ENCODE assay signal across 10 cellular contexts in the genomic region with DNA sequence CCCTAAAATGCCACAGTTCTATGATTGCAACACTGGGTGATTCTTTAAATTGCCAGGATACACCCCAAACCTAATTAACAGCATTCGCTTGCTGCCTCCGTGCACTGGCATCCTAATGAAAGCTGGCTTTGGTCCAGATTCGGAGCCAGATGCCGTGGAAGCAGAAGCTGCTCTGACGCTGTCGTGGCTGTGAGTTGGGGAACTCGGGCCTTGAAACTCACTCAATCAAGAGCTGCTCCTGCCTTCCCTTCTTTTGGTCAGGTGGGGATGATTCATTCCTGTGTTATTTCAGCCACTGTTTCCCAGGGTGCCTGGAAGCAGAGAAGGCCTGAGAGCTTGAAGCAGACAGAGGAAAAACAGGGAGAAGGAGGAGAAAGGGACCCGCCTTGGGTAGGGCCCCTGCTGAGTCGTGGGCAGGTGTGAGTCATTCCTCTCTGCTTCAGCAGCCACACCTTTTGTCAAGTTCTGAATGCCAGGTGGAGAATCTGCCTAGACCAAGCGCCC. TPM values are rescaled to one million over a fixed set of nuclear protein-coding genes. Genes with fewer than 3 reads are reported as not detected.
DNase-seq lines count a peak whose midpoint lies in the region; ATAC-seq and TF ChIP-seq lines count a peak whose summit lies in the region.
"Had no signal": no experiment of that assay in that cellular context is flagged by ENCODE, and none has a peak within 500 bp of the region (broad histone marks: within the 10 kb centered on the region; RNA-seq: fewer than 3 reads in every experiment).

No MANE protein-coding gene starts in this region.

- H3K9me3 Mint-ChIP-seq in MCF 10A (ENCODE audit: unreplicated experiment): peaks cover 7% of the 10 kb centered on the region
- H3K9me3 Mint-ChIP-seq: activated B cell treated with CpG ODN at 0.5 μM for 24 hours had no signal

- intact Hi-C loops in MCF 10A (cut with micrococcal nuclease): loop anchor here (1.0 kb wide), 3 partner anchors 25 to 80 kb away; no protein-coding TSS in a partner anchor

- no peak for ATAC-seq in GM21576 (IDR thresholded peaks at IDR 0.05; ENCODE audit: unreplicated experiment)
- no peak for ATAC-seq in GM18858 (IDR thresholded peaks at IDR 0.05; ENCODE audit: unreplicated experiment)

- BruUV-seq in MCF 10A (replicated peaks; lab: Mats Ljungman, UMichigan): no TSS peak

- peaks cover 26% of the 10 kb centered on the region for H3K4me1 Mint-ChIP-seq in MCF 10A (ENCODE audit: insufficient read depth, unreplicated experiment)

- H3K36me3 Mint-ChIP-seq in MCF 10A (ENCODE audit: insufficient read depth, unreplicated experiment): peaks cover 13% of the 10 kb centered on the region
- H3K36me3 Mint-ChIP-seq: CD4-positive, CD25-positive, alpha-beta regulatory T cell had no signal

- POLR2A ChIA-PET in MCF 10A (lab: Yijun Ruan, JAX): interaction anchor here (0.6 to 17.5 kb wide), 37 partner anchors 10 to 453 kb away, joined by 3 to 872 read pairs (median 7); partner anchors contain the start of genes CAGE1, DSP, RIOK1 and SNRNP48

- DNase-seq in activated CD4-positive, alpha-beta T cell treated with anti-CD3 and anti-CD28 coated beads for 48 hours: peak; percentile 40
- no peak for DNase-seq in activated CD4-positive, alpha-beta T cell treated with anti-CD3 and anti-CD28 coated beads, Interleukin-2, amount 50 U/mL, for 4 hours
- peak; percentile 95 for DNase-seq in NCI-H2171 treated with DMSO at 0.1 percent for 48 hours (lab: John Stamatoyannopoulos, UW)
- DNase-seq in MCF 10A (ENCODE audit: unreplicated experiment): peak; percentile 99
- DNase-seq in medulla oblongata (ENCODE audit: extremely low spot score): peak; percentile 35
- DNase-seq in activated gamma-delta T cell (lab: John Stamatoyannopoulos, UW): no peak
- DNase-seq: activated B cell treated with CpG ODN at 0.5 μM for 24 hours; CD4-positive, CD25-positive, alpha-beta regulatory T cell had no signal

- peak overlapping the region; percentile 33 for H3K4me3 Mint-ChIP-seq in MCF 10A (ENCODE audit: unreplicated experiment)
- H3K4me3 Mint-ChIP-seq: activated B cell treated with CpG ODN at 0.5 μM for 24 hours; CD4-positive, CD25-positive, alpha-beta regulatory T cell had no signal

- no peak for TF ChIP-seq CTCF in MCF 10A (IDR thresholded peaks at IDR 0.05; ENCODE audit: unreplicated experiment)

- peak overlapping the region; percentile 95 for H3K27ac Mint-ChIP-seq in MCF 10A (ENCODE audit: low read depth, unreplicated experiment)
- H3K27ac Mint-ChIP-seq: activated B cell treated with CpG ODN at 0.5 μM for 24 hours; CD4-positive, CD25-positive, alpha-beta regulatory T cell had no signal

- no peaks in the 10 kb centered on the region for H3K27me3 Mint-ChIP-seq in MCF 10A (ENCODE audit: insufficient read depth, unreplicated experiment)

- CTCF ChIA-PET in MCF 10A (lab: Yijun Ruan, JAX): interaction anchor here (0.6 to 1.3 kb wide), 8 partner anchors 29 to 282 kb away, joined by 3 to 6 read pairs (median 4); no protein-coding TSS in a partner anchor

RNA-seq across cellular contexts. Expression of gene DSP, which starts 36.2 kb away (rescaled TPM):
- 163 and 227 TPM in 2 replicates for total RNA-seq in MCF 10A (2022)
- total RNA-seq: CD4-positive, CD25-positive, alpha-beta regulatory T cell had no signal

Comparison
In these comparisons a context has a peak if more than half of its experiments do, and no peak if none do; other contexts are left out.
1. DNase-seq: peak in activated CD4-positive, alpha-beta T cell treated with anti-CD3 and anti-CD28 coated beads for 48 hours (single experiment), NCI-H2171 treated with DMSO at 0.1 percent for 48 hours (single experiment), MCF 10A (single experiment) and medulla oblongata (single experiment); none in activated CD4-positive, alpha-beta T cell treated with anti-CD3 and anti-CD28 coated beads, Interleukin-2, amount 50 U/mL, for 4 hours (0 of 2) and activated gamma-delta T cell (single experiment).